34 cellular contexts compared by ENCODE assay signal in genomic region chr7:5287802-5288201, GRCh38.
"Had no signal": no experiment of that assay in that cellular context is flagged by ENCODE, and none has a peak within 500 bp of the region (broad histone marks: within the 10 kb centered on the region; RNA-seq: fewer than 3 reads in every experiment).

No MANE protein-coding gene starts in this region.

- H3K4me3 ChIP-seq: adrenal gland, body of pancreas, breast epithelium had no signal

- H3K36me3 ChIP-seq: adrenal gland, brain microvascular endothelial cell, breast epithelium had no signal

- H3K27me3 ChIP-seq: adrenal gland, brain microvascular endothelial cell, breast epithelium had no signal

- H3K4me1 ChIP-seq: breast epithelium had no signal

- H3K36me3 Mint-ChIP-seq: activated CD4-positive, alpha-beta memory T cell treated with anti-CD3 and anti-CD28 coated beads for 36 hours; activated naive CD4-positive, alpha-beta T cell treated with anti-CD3 and anti-CD28 coated beads, Interleukin-2, amount 50 U/mL, for 72 hours; activated naive CD8-positive, alpha-beta T cell treated with anti-CD3 and anti-CD28 coated beads for 36 hours had no signal

- H3K9me3 ChIP-seq: adrenal gland, body of pancreas, breast epithelium had no signal

- DNase-seq: activated B cell treated with CpG ODN at 0.5 μM for 24 hours; activated CD4-positive, alpha-beta memory T cell treated with anti-CD3 and anti-CD28 coated beads for 36 hours; activated CD4-positive, alpha-beta T cell treated with anti-CD3 and anti-CD28 coated beads for 4 hours; activated CD4-positive, alpha-beta T cell treated with anti-CD3 and anti-CD28 coated beads, Interleukin-2, amount 10 ng/mL, durations not matched to agents 24 days and 14 days; activated CD4-positive, alpha-beta T cell treated with anti-CD3 and anti-CD28 coated beads, Interleukin-2, amount 50 U/mL, for 1 hour; activated CD4-positive, alpha-beta T cell treated with anti-CD3 and anti-CD28 coated beads, Interleukin-2, amount 50 U/mL, for 4 hours; activated CD4-positive, CD25-positive, alpha-beta regulatory T cell treated with anti-CD3 and anti-CD28 coated beads, Interleukin-2, amount 50 U/mL, for 72 hours; activated CD8-positive, alpha-beta memory T cell treated with anti-CD3 and anti-CD28 coated beads, Interleukin-2, amount 50 U/mL, for 4 hours; activated CD8-positive, alpha-beta T cell treated with anti-CD3 and anti-CD28 coated beads for 36 hours; activated effector memory CD4-positive, alpha-beta T cell treated with anti-CD3 and anti-CD28 coated beads, Interleukin-2, amount 50 U/mL, for 16 hours; activated gamma-delta T cell treated with Interleukin-2 at 50 U/mL for 16 hours; activated naive CD4-positive, alpha-beta T cell; activated naive CD4-positive, alpha-beta T cell treated with anti-CD3 and anti-CD28 coated beads for 36 hours; activated naive CD4-positive, alpha-beta T cell treated with anti-CD3 and anti-CD28 coated beads, Interleukin-2, amount 50 U/mL, for 16 hours; activated naive CD8-positive, alpha-beta T cell treated with anti-CD3 and anti-CD28 coated beads for 36 hours; activated T-cell treated with anti-CD3 and anti-CD28 coated beads for 4 hours; activated T-cell treated with anti-CD3 and anti-CD28 coated beads, Interleukin-2, amount 50 U/mL, for 1 hour; activated T-cell treated with anti-CD3 and anti-CD28 coated beads, Interleukin-2, amount 50 U/mL, for 4 hours; activated T-cell treated with anti-CD3 and anti-CD28 coated beads, Interleukin-2, amount 50 U/mL, for 72 hours; adrenal gland; amniotic stem cell; aorta; body of pancreas; brain microvascular endothelial cell; central memory CD4-positive, alpha-beta T cell; T-helper 17 cell; T-helper 9 cell had no signal

- FAIRE-seq: astrocyte, TTC549 had no signal

- H3K27ac Mint-ChIP-seq: activated B cell treated with CpG ODN at 0.5 μM for 24 hours; activated CD4-positive, alpha-beta memory T cell treated with anti-CD3 and anti-CD28 coated beads for 36 hours; activated CD4-positive, alpha-beta T cell treated with anti-CD3 and anti-CD28 coated beads, Interleukin-2, amount 10 ng/mL, durations not matched to agents 24 days and 14 days; activated CD8-positive, alpha-beta T cell treated with anti-CD3 and anti-CD28 coated beads for 36 hours; activated naive CD4-positive, alpha-beta T cell treated with anti-CD3 and anti-CD28 coated beads for 36 hours; activated naive CD4-positive, alpha-beta T cell treated with anti-CD3 and anti-CD28 coated beads, Interleukin-2, amount 50 U/mL, for 72 hours; activated naive CD8-positive, alpha-beta T cell treated with anti-CD3 and anti-CD28 coated beads for 36 hours; activated T-cell treated with anti-CD3 and anti-CD28 coated beads, Interleukin-2, amount 50 U/mL, for 72 hours; activated T-helper 1 cell treated with anti-CD3 and anti-CD28 coated beads, Interleukin-12 subunit alpha, Interleukin-12 subunit beta, Interleukin-2, Interleukin-4 antibody, amounts not matched to agents 30 ng/mL and 10 ng/mL and 1 ng/mL, durations not matched to agents 14 hours and 24 hours and 36 hours; activated T-helper 17 cell treated with anti-CD3 and anti-CD28 coated beads, Interleukin-2, amount 50 U/mL, for 72 hours; T-helper 17 cell had no signal

- H3K27ac ChIP-seq: adrenal gland, body of pancreas, brain microvascular endothelial cell, breast epithelium, VCaP had no signal

- H3K9me3 Mint-ChIP-seq: activated B cell treated with CpG ODN at 0.5 μM for 24 hours; activated CD4-positive, alpha-beta memory T cell treated with anti-CD3 and anti-CD28 coated beads for 36 hours; activated CD4-positive, alpha-beta T cell treated with anti-CD3 and anti-CD28 coated beads, Interleukin-2, amount 10 ng/mL, durations not matched to agents 24 days and 14 days; activated CD8-positive, alpha-beta T cell treated with anti-CD3 and anti-CD28 coated beads for 36 hours; activated naive CD4-positive, alpha-beta T cell treated with anti-CD3 and anti-CD28 coated beads for 36 hours; activated naive CD4-positive, alpha-beta T cell treated with anti-CD3 and anti-CD28 coated beads, Interleukin-2, amount 50 U/mL, for 72 hours; activated naive CD8-positive, alpha-beta T cell treated with anti-CD3 and anti-CD28 coated beads for 36 hours; activated T-cell treated with anti-CD3 and anti-CD28 coated beads, Interleukin-2, amount 50 U/mL, for 4 hours; activated T-cell treated with anti-CD3 and anti-CD28 coated beads, Interleukin-2, amount 50 U/mL, for 72 hours; activated T-helper 1 cell treated with anti-CD3 and anti-CD28 coated beads, Interleukin-12 subunit alpha, Interleukin-12 subunit beta, Interleukin-2, Interleukin-4 antibody, amounts not matched to agents 30 ng/mL and 10 ng/mL and 1 ng/mL, durations not matched to agents 14 hours and 24 hours and 36 hours; activated T-helper 17 cell treated with anti-CD3 and anti-CD28 coated beads, Interleukin-2, amount 50 U/mL, for 72 hours had no signal

- ATAC-seq: activated CD8-positive, alpha-beta T cell treated with anti-CD3 and anti-CD28 coated beads for 36 hours; activated naive CD4-positive, alpha-beta T cell treated with anti-CD3 and anti-CD28 coated beads, Interleukin-2, amount 50 U/mL, for 72 hours; activated T-cell treated with anti-CD3 and anti-CD28 coated beads, Interleukin-2, amount 50 U/mL, for 4 hours; activated T-cell treated with anti-CD3 and anti-CD28 coated beads, Interleukin-2, amount 50 U/mL, for 72 hours; activated T-helper 17 cell treated with anti-CD3 and anti-CD28 coated beads, Interleukin-2, amount 50 U/mL, for 72 hours; body of pancreas; T-helper 17 cell had no signal

- H3K4me3 Mint-ChIP-seq: activated B cell treated with CpG ODN at 0.5 μM for 24 hours; activated CD4-positive, alpha-beta memory T cell treated with anti-CD3 and anti-CD28 coated beads for 36 hours; activated CD4-positive, alpha-beta T cell treated with anti-CD3 and anti-CD28 coated beads, Interleukin-2, amount 10 ng/mL, durations not matched to agents 24 days and 14 days; activated CD8-positive, alpha-beta T cell treated with anti-CD3 and anti-CD28 coated beads for 36 hours; activated naive CD4-positive, alpha-beta T cell treated with anti-CD3 and anti-CD28 coated beads for 36 hours; activated naive CD8-positive, alpha-beta T cell treated with anti-CD3 and anti-CD28 coated beads for 36 hours; activated T-cell treated with anti-CD3 and anti-CD28 coated beads, Interleukin-2, amount 50 U/mL, for 4 hours; activated T-cell treated with anti-CD3 and anti-CD28 coated beads, Interleukin-2, amount 50 U/mL, for 72 hours; activated T-helper 1 cell treated with anti-CD3 and anti-CD28 coated beads, Interleukin-12 subunit alpha, Interleukin-12 subunit beta, Interleukin-2, Interleukin-4 antibody, amounts not matched to agents 30 ng/mL and 10 ng/mL and 1 ng/mL, durations not matched to agents 14 hours and 24 hours and 36 hours; activated T-helper 17 cell treated with anti-CD3 and anti-CD28 coated beads, Interleukin-2, amount 50 U/mL, for 72 hours; T-helper 17 cell had no signal

- H3K4me1 Mint-ChIP-seq: activated B cell treated with CpG ODN at 0.5 μM for 24 hours; activated CD4-positive, alpha-beta T cell treated with anti-CD3 and anti-CD28 coated beads, Interleukin-2, amount 10 ng/mL, durations not matched to agents 24 days and 14 days; activated naive CD8-positive, alpha-beta T cell treated with anti-CD3 and anti-CD28 coated beads for 36 hours; activated T-helper 17 cell treated with anti-CD3 and anti-CD28 coated beads, Interleukin-2, amount 50 U/mL, for 72 hours had no signal
